In genomic region chr9:108762348-108763055, GRCh38 we compare ENCODE assay signal across 11 cellular contexts.
"Had no signal": no experiment of that assay in that cellular context is flagged by ENCODE, and none has a peak within 500 bp of the region (broad histone marks: within the 10 kb centered on the region; RNA-seq: fewer than 3 reads in every experiment).

No MANE protein-coding gene starts in this region.

- ATAC-seq: activated CD8-positive, alpha-beta T cell treated with anti-CD3 and anti-CD28 coated beads, Interleukin-2, amount 10 ng/mL, durations not matched to agents 7 days and 5 days had no signal

- H3K4me3 ChIP-seq: cardiac muscle cell, K562 had no signal

- H3K27me3 ChIP-seq: cardiac muscle cell had no signal

- H3K36me3 ChIP-seq: cardiac muscle cell had no signal

- H3K27ac ChIP-seq: cardiac muscle cell had no signal

- DNase-seq: activated CD4-positive, CD25-positive, alpha-beta regulatory T cell treated with anti-CD3 and anti-CD28 coated beads, Interleukin-2, amount 50 U/mL, for 72 hours; activated naive CD4-positive, alpha-beta T cell; activated T-cell treated with anti-CD3 and anti-CD28 coated beads, Interleukin-2, amount 50 U/mL, for 1 hour; amniotic stem cell; NCI-H1436 treated with DMSO at 0.1 percent for 48 hours; NCI-H187; NCI-H2171; NCI-H524 treated with DMSO at 0.1 percent for 48 hours had no signal
